2 cellular contexts compared by ENCODE assay signal in the genomic region with DNA sequence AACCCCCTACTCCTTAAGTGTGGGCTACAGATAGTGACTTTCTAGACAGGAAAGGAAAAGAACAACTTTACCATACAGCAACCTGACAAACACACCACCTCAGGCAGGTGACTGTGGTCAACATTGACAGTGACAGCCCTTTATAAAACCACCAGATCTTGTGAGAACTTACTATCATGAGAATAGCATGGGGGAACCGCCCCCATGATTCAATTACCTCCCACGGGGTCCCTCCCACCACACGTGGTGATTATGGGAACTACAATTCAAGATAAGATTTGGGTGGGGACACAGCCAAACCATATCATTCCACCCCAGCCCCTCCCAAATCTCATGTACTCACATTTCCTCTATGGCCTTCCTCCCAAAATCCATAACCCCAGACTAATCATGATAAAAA.
TF ChIP-seq lines count a peak whose summit lies in the region.

No MANE protein-coding gene starts in this region.

TF ChIP-seq in K562, 482 proteins besides CTCF, POLR2A, EP300 and RAD21:
- TF ChIP-seq CBFA2T3 (IDR thresholded peaks at IDR 0.05) (peak; percentile 60), ETV6 (IDR thresholded peaks at IDR 0.05; ENCODE audit: borderline replicate concordance in 1 of 2, low read depth in 2 of 2, low read length in 1 of 2) (no peak), ETV6 (CRISPR knock-in tag; IDR thresholded peaks at IDR 0.05; ENCODE audit: borderline replicate concordance) (no peak), ARID1B (IDR thresholded peaks at IDR 0.05) (0 out of 2 replicates have a peak, but pooled peaks have one; percentile 11), CEBPB (tag; IDR thresholded peaks at IDR 0.05) (no peak), CBFA2T2 (conservative IDR thresholded peaks at IDR 0.05) (peak; percentile 44; the same call in 1 of the 2 replicates), ATF1 (CRISPR knock-in tag; IDR thresholded peaks at IDR 0.05) (no peak), ATF1 (tag; IDR thresholded peaks at IDR 0.05) (no peak), CC2D1A (IDR thresholded peaks at IDR 0.05) (peak; percentile 57), TRIM24 (IDR thresholded peaks at IDR 0.05) (peak; percentile 20 to 26; a peak in 2 of 4 replicates), EGR1 (conservative IDR thresholded peaks at IDR 0.05) (peak; percentile 56), SAP30 (IDR thresholded peaks at IDR 0.05; ENCODE audit: borderline replicate concordance, insufficient read depth, low read depth, low read length, poor library complexity, severe bottlenecking) (no peak)

TF ChIP-seq in GM23338, 12 proteins besides CTCF, POLR2A, EP300 and RAD21:
- TF ChIP-seq EZH2phosphoT487 (IDR thresholded peaks at IDR 0.05; ENCODE audit: unreplicated experiment) (no peak), ZNF114 (CRISPR knock-in tag; IDR thresholded peaks at IDR 0.05) (no peak), STAT1 (IDR thresholded peaks at IDR 0.05; ENCODE audit: unreplicated experiment) (no peak), CREB1 (CRISPR knock-in tag; IDR thresholded peaks at IDR 0.05; ENCODE audit: low read depth) (no peak), EZH2 (IDR thresholded peaks at IDR 0.05; ENCODE audit: low read depth, unreplicated experiment) (no peak), JUNB (IDR thresholded peaks at IDR 0.05; ENCODE audit: unreplicated experiment) (no peak), ZNF331 (CRISPR knock-in tag; IDR thresholded peaks at IDR 0.05; ENCODE audit: low read depth) (no peak), POLR2AphosphoS5 (IDR thresholded peaks at IDR 0.05; ENCODE audit: low read depth) (no peak), REST (IDR thresholded peaks at IDR 0.05; ENCODE audit: unreplicated experiment) (no peak), NANOG (IDR thresholded peaks at IDR 0.05; ENCODE audit: borderline replicate concordance) (no peak)
- TF ChIP-seq, protein P1, sequence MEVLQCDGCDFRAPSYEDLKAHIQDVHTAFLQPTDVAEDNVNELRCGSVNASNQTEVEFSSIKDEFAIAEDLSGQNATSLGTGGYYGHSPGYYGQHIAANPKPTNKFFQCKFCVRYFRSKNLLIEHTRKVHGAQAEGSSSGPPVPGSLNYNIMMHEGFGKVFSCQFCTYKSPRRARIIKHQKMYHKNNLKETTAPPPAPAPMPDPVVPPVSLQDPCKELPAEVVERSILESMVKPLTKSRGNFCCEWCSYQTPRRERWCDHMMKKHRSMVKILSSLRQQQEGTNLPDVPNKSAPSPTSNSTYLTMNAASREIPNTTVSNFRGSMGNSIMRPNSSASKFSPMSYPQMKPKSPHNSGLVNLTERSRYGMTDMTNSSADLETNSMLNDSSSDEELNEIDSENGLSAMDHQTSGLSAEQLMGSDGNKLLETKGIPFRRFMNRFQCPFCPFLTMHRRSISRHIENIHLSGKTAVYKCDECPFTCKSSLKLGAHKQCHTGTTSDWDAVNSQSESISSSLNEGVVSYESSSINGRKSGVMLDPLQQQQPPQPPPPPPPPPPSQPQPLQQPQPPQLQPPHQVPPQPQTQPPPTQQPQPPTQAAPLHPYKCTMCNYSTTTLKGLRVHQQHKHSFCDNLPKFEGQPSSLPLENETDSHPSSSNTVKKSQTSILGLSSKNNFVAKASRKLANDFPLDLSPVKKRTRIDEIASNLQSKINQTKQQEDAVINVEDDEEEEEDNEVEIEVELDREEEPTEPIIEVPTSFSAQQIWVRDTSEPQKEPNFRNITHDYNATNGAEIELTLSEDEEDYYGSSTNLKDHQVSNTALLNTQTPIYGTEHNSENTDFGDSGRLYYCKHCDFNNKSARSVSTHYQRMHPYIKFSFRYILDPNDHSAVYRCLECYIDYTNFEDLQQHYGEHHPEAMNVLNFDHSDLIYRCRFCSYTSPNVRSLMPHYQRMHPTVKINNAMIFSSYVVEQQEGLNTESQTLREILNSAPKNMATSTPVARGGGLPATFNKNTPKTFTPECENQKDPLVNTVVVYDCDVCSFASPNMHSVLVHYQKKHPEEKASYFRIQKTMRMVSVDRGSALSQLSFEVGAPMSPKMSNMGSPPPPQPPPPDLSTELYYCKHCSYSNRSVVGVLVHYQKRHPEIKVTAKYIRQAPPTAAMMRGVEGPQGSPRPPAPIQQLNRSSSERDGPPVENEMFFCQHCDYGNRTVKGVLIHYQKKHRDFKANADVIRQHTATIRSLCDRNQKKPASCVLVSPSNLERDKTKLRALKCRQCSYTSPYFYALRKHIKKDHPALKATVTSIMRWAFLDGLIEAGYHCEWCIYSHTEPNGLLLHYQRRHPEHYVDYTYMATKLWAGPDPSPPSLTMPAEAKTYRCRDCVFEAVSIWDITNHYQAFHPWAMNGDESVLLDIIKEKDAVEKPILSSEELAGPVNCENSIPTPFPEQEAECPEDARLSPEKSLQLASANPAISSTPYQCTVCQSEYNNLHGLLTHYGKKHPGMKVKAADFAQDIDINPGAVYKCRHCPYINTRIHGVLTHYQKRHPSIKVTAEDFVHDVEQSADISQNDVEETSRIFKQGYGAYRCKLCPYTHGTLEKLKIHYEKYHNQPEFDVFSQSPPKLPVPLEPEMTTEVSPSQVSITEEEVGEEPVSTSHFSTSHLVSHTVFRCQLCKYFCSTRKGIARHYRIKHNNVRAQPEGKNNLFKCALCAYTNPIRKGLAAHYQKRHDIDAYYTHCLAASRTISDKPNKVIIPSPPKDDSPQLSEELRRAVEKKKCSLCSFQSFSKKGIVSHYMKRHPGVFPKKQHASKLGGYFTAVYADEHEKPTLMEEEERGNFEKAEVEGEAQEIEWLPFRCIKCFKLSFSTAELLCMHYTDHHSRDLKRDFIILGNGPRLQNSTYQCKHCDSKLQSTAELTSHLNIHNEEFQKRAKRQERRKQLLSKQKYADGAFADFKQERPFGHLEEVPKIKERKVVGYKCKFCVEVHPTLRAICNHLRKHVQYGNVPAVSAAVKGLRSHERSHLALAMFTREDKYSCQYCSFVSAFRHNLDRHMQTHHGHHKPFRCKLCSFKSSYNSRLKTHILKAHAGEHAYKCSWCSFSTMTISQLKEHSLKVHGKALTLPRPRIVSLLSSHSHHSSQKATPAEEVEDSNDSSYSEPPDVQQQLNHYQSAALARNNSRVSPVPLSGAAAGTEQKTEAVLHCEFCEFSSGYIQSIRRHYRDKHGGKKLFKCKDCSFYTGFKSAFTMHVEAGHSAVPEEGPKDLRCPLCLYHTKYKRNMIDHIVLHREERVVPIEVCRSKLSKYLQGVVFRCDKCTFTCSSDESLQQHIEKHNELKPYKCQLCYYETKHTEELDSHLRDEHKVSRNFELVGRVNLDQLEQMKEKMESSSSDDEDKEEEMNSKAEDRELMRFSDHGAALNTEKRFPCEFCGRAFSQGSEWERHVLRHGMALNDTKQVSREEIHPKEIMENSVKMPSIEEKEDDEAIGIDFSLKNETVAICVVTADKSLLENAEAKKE (CRISPR knock-in tag; IDR thresholded peaks at IDR 0.05), result no peak
- TF ChIP-seq, protein P2, sequence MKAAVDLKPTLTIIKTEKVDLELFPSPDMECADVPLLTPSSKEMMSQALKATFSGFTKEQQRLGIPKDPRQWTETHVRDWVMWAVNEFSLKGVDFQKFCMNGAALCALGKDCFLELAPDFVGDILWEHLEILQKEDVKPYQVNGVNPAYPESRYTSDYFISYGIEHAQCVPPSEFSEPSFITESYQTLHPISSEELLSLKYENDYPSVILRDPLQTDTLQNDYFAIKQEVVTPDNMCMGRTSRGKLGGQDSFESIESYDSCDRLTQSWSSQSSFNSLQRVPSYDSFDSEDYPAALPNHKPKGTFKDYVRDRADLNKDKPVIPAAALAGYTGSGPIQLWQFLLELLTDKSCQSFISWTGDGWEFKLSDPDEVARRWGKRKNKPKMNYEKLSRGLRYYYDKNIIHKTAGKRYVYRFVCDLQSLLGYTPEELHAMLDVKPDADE (IDR thresholded peaks at IDR 0.05), result no peak
